In genomic region chr12:116535241-116535640, GRCh38 we compare ENCODE assay signal across 13 cellular contexts. TPM values are rescaled to one million over a fixed set of nuclear protein-coding genes. Genes with fewer than 3 reads are reported as not detected.
DNase-seq lines count a peak whose midpoint lies in the region; ATAC-seq, FAIRE-seq and TF ChIP-seq lines count a peak whose summit lies in the region.
"Had no signal": no experiment of that assay in that cellular context is flagged by ENCODE, and none has a peak within 500 bp of the region (broad histone marks: within the 10 kb centered on the region; RNA-seq: fewer than 3 reads in every experiment).

No MANE protein-coding gene starts in this region.

- no peak overlapping the region; a peak in 1 of 4 replicates for H3K9ac ChIP-seq in K562 (ENCODE audit: insufficient read depth in 1 of 2, low read depth in 2 of 2, low read length in 2 of 2)

- 32% methylated on average over 3 of the region's 5 CpGs for WGBS in K562 (ENCODE audit: insufficient coverage, low coverage, missing lambda C conversion rate)

- no peak overlapping the region for H3K4me3 ChIP-seq in K562

- TF ChIP-seq RAD21 in K562 (CRISPR knock-in tag; conservative IDR thresholded peaks at IDR 0.05 in 1 of 2, IDR thresholded peaks at IDR 0.05 in 1 of 2): no peak

- TF ChIP-seq EP300 in K562 (IDR thresholded peaks at IDR 0.05; ENCODE audit: low read length): no peak

- no TSS peak for BruUV-seq in K562 (replicated peaks; lab: Mats Ljungman, UMichigan)

- H3K36me3 ChIP-seq in K562 (ENCODE audit: control insufficient read depth, insufficient read depth, low read length): no peaks in the 10 kb centered on the region
- H3K36me3 ChIP-seq: colonic mucosa had no signal

- H3K9me1 ChIP-seq in K562 (ENCODE audit: control insufficient read depth, insufficient read depth, low read length): no peaks in the 10 kb centered on the region

- H3K4me3 Mint-ChIP-seq in activated CD8-positive, alpha-beta T cell treated with anti-CD3 and anti-CD28 coated beads for 36 hours: peak overlapping the region; percentile 68
- no peak overlapping the region for H3K4me3 Mint-ChIP-seq in activated CD8-positive, alpha-beta T cell treated with anti-CD3 and anti-CD28 coated beads, Interleukin-2, amount 10 ng/mL, durations not matched to agents 7 days and 5 days
- H3K4me3 Mint-ChIP-seq in mesothelial cell of epicardium (peak overlapping the region; percentile 70), type B pancreatic cell (peak overlapping the region; percentile 88)

- H3K4me2 ChIP-seq in K562 (ENCODE audit: insufficient read depth, low read length): no peak overlapping the region

- H2AFZ ChIP-seq in K562 (ENCODE audit: low read depth, low read length): no peak overlapping the region

- peaks cover 21 to 27% of the 10 kb centered on the region in 2 experiments for H3K4me1 ChIP-seq in K562 (replicated peaks in 1 of 2; ENCODE audit: control insufficient read depth in 2 of 2, insufficient read depth in 2 of 2, low read length in 2 of 2)

- POLR2A ChIA-PET in activated CD8-positive, alpha-beta T cell treated with anti-CD3 and anti-CD28 coated beads for 36 hours (lab: Charles Lee): no interaction called here
- POLR2A ChIA-PET in activated CD8-positive, alpha-beta T cell treated with anti-CD3 and anti-CD28 coated beads, Interleukin-2, amount 10 ng/mL, durations not matched to agents 7 days and 5 days (lab: Charles Lee): no interaction called here
- POLR2A ChIA-PET in K562 (lab: Yijun Ruan, JAX): interaction anchor here (0.6 to 1.0 kb wide), 2 partner anchors 253 to 488 kb away, joined by 3 read pairs; no protein-coding TSS in a partner anchor

- no peak for TF ChIP-seq CTCF in activated CD8-positive, alpha-beta T cell treated with anti-CD3 and anti-CD28 coated beads for 36 hours (IDR thresholded peaks at IDR 0.05)
- no peak for TF ChIP-seq CTCF in K562 (IDR thresholded peaks at IDR 0.05 in 2 of 3, conservative IDR thresholded peaks at IDR 0.05 in 1 of 3; ENCODE audit: insufficient read depth in 2 of 3, low read depth in 1 of 3, low read length in 3 of 3)
- TF ChIP-seq CTCF in mesothelial cell of epicardium (IDR thresholded peaks at IDR 0.05; ENCODE audit: unreplicated experiment): no peak
- TF ChIP-seq CTCF in type B pancreatic cell (conservative IDR thresholded peaks at IDR 0.05): no peak

- no peaks in the 10 kb centered on the region for H3K9me3 ChIP-seq in K562 (replicated peaks; ENCODE audit: control insufficient read depth, insufficient read depth, low read depth, low read length)
- H3K9me3 ChIP-seq: colonic mucosa had no signal

- H3K36me3 Mint-ChIP-seq in activated CD8-positive, alpha-beta T cell treated with anti-CD3 and anti-CD28 coated beads for 36 hours (ENCODE audit: low read depth): no peaks in the 10 kb centered on the region
- H3K36me3 Mint-ChIP-seq in activated CD8-positive, alpha-beta T cell treated with anti-CD3 and anti-CD28 coated beads, Interleukin-2, amount 10 ng/mL, durations not matched to agents 7 days and 5 days (ENCODE audit: low read depth): no peaks in the 10 kb centered on the region
- H3K36me3 Mint-ChIP-seq in mesothelial cell of epicardium (no peaks in the 10 kb centered on the region), type B pancreatic cell (no peaks in the 10 kb centered on the region)
- H3K36me3 Mint-ChIP-seq: activated CD4-positive, alpha-beta memory T cell treated with anti-CD3 and anti-CD28 coated beads for 36 hours had no signal

- TF ChIP-seq POLR2A in K562 (conservative IDR thresholded peaks at IDR 0.05): no peak

- H3K4me1 Mint-ChIP-seq in activated CD8-positive, alpha-beta T cell treated with anti-CD3 and anti-CD28 coated beads for 36 hours (ENCODE audit: low read depth): peaks cover 35% of the 10 kb centered on the region
- peaks cover 41% of the 10 kb centered on the region for H3K4me1 Mint-ChIP-seq in activated CD8-positive, alpha-beta T cell treated with anti-CD3 and anti-CD28 coated beads, Interleukin-2, amount 10 ng/mL, durations not matched to agents 7 days and 5 days (ENCODE audit: low read depth)
- H3K4me1 Mint-ChIP-seq in mesothelial cell of epicardium: peaks cover 37% of the 10 kb centered on the region
- H3K4me1 Mint-ChIP-seq in type B pancreatic cell (ENCODE audit: unreplicated experiment): peaks cover 39% of the 10 kb centered on the region

- H4K20me1 ChIP-seq in K562 (replicated peaks; ENCODE audit: control insufficient read depth, insufficient read depth, low read length): no peaks in the 10 kb centered on the region

- peaks cover 3% of the 10 kb centered on the region for H3K27me3 Mint-ChIP-seq in activated CD8-positive, alpha-beta T cell treated with anti-CD3 and anti-CD28 coated beads for 36 hours
- peaks cover 4% of the 10 kb centered on the region for H3K27me3 Mint-ChIP-seq in activated CD8-positive, alpha-beta T cell treated with anti-CD3 and anti-CD28 coated beads, Interleukin-2, amount 10 ng/mL, durations not matched to agents 7 days and 5 days (ENCODE audit: low read depth)
- no peaks in the 10 kb centered on the region for H3K27me3 Mint-ChIP-seq in mesothelial cell of epicardium (ENCODE audit: low read depth)
- peaks cover 10% of the 10 kb centered on the region for H3K27me3 Mint-ChIP-seq in type B pancreatic cell
- H3K27me3 Mint-ChIP-seq: activated CD4-positive, alpha-beta memory T cell treated with anti-CD3 and anti-CD28 coated beads for 36 hours had no signal

- ATAC-seq in activated CD8-positive, alpha-beta T cell treated with anti-CD3 and anti-CD28 coated beads for 36 hours: no peak
- no peak for ATAC-seq in activated CD8-positive, alpha-beta T cell treated with anti-CD3 and anti-CD28 coated beads, Interleukin-2, amount 10 ng/mL, durations not matched to agents 7 days and 5 days
- no peak for ATAC-seq in K562

- H3K27me3 ChIP-seq in K562 (ENCODE audit: control insufficient read depth in 2 of 2, insufficient read depth in 2 of 2, low read length in 2 of 2): no peaks in the 10 kb centered on the region
- H3K27me3 ChIP-seq: colonic mucosa had no signal

- in situ Hi-C loops in K562 (cut with MboI): no loop called here

- no peak for FAIRE-seq in K562 (lab: Jason Lieb, UNC)
- FAIRE-seq: TTC549 had no signal

- no peaks in the 10 kb centered on the region; the same call in 2 of the 3 replicates for H3K79me2 ChIP-seq in K562 (ENCODE audit: control insufficient read depth, insufficient read depth, low read length)

- H3K27ac ChIP-seq in K562 (ENCODE audit: extremely low read depth, low read depth, low read length): no peak overlapping the region
- H3K27ac ChIP-seq: colonic mucosa had no signal

- H3K27ac Mint-ChIP-seq in activated CD8-positive, alpha-beta T cell treated with anti-CD3 and anti-CD28 coated beads for 36 hours: no peak overlapping the region
- H3K27ac Mint-ChIP-seq in activated CD8-positive, alpha-beta T cell treated with anti-CD3 and anti-CD28 coated beads, Interleukin-2, amount 10 ng/mL, durations not matched to agents 7 days and 5 days: no peak overlapping the region
- H3K27ac Mint-ChIP-seq in mesothelial cell of epicardium (peak overlapping the region; percentile 97), type B pancreatic cell (peak overlapping the region; percentile 46)
- H3K27ac Mint-ChIP-seq: activated CD4-positive, alpha-beta memory T cell treated with anti-CD3 and anti-CD28 coated beads for 36 hours had no signal

- intact Hi-C loops in activated CD8-positive, alpha-beta T cell treated with anti-CD3 and anti-CD28 coated beads for 36 hours (cut with micrococcal nuclease): no loop called here
- intact Hi-C loops in K562 (cut with micrococcal nuclease): no loop called here

- CTCF ChIA-PET in activated CD8-positive, alpha-beta T cell treated with anti-CD3 and anti-CD28 coated beads for 36 hours (lab: Charles Lee): no interaction called here
- CTCF ChIA-PET in activated CD8-positive, alpha-beta T cell treated with anti-CD3 and anti-CD28 coated beads, Interleukin-2, amount 10 ng/mL, durations not matched to agents 7 days and 5 days (lab: Charles Lee): no interaction called here
- CTCF ChIA-PET in K562 (lab: Yijun Ruan, JAX; ENCODE audit: low intra/inter-chr PET ratio): no interaction called here

- no peaks in the 10 kb centered on the region for H3K9me3 Mint-ChIP-seq in activated CD8-positive, alpha-beta T cell treated with anti-CD3 and anti-CD28 coated beads for 36 hours
- H3K9me3 Mint-ChIP-seq in activated CD8-positive, alpha-beta T cell treated with anti-CD3 and anti-CD28 coated beads, Interleukin-2, amount 10 ng/mL, durations not matched to agents 7 days and 5 days (ENCODE audit: insufficient read depth): no peaks in the 10 kb centered on the region
- H3K9me3 Mint-ChIP-seq in mesothelial cell of epicardium (no peaks in the 10 kb centered on the region), type B pancreatic cell (no peaks in the 10 kb centered on the region)
- H3K9me3 Mint-ChIP-seq: activated CD4-positive, alpha-beta memory T cell treated with anti-CD3 and anti-CD28 coated beads for 36 hours had no signal

- DNase-seq in activated CD8-positive, alpha-beta T cell treated with anti-CD3 and anti-CD28 coated beads for 36 hours: no peak
- DNase-seq in activated CD8-positive, alpha-beta T cell treated with anti-CD3 and anti-CD28 coated beads, Interleukin-2, amount 10 ng/mL, durations not matched to agents 7 days and 5 days: no peak
- DNase-seq in K562 (ENCODE audit: extremely low read depth in 1 of 4, low spot score in 3 of 4) (no peak), mesothelial cell of epicardium (ENCODE audit: low spot score in 2 of 2, unreplicated experiment in 2 of 2) (no peak), type B pancreatic cell (ENCODE audit: extremely low spot score, unreplicated experiment) (no peak), H4 (ENCODE audit: low spot score) (no peak), NCI-H526 treated with DMSO at 0.1 percent for 48 hours (lab: John Stamatoyannopoulos, UW) (no peak), C1 segment of cervical spinal cord (lab: John Stamatoyannopoulos, UW) (no peak)
- DNase-seq: 8988T; activated CD4-positive, alpha-beta memory T cell treated with anti-CD3 and anti-CD28 coated beads for 36 hours; colonic mucosa; NCI-H1436 had no signal

RNA-seq across cellular contexts. Expression of gene MAP1LC3B2, which starts 23.9 kb away (rescaled TPM):
- 1 to 10 TPM; 1.9 to 3.1 TPM for total RNA-seq in activated CD8-positive, alpha-beta T cell treated with anti-CD3 and anti-CD28 coated beads for 36 hours
- total RNA-seq in activated CD8-positive, alpha-beta T cell treated with anti-CD3 and anti-CD28 coated beads, Interleukin-2, amount 10 ng/mL, durations not matched to agents 7 days and 5 days: 1 to 10 TPM; 1.3 to 1.7 TPM
- total RNA-seq in K562 (2011; cell fraction: chromatin; rRNA removed; ENCODE audit: low replicate concordance): 2.1 and 3.8 TPM in 2 replicates
- total RNA-seq in K562 (2011; cell fraction: nucleolus; rRNA removed): 1.3 and 1.7 TPM in 2 replicates
- total RNA-seq in K562 (2011; cell fraction: nucleoplasm; rRNA removed): 2.2 and 4.4 TPM in 2 replicates
- total RNA-seq in K562 (2014; rRNA removed) (not detected in 2 replicates), K562 (2014; rRNA removed; fragmentation: Illumina TruSeq; extraction: Trizol) (0.76 and 0.96 TPM in 2 replicates), K562 (2015; rRNA removed; fragmentation: Illumina TruSeq; extraction: Trizol) (0.53 TPM in 1 of 2 replicates, not detected in the other), K562 (2021) (1.7 and 2.0 TPM in 2 replicates), mesothelial cell of epicardium (4.5 to 7.1 TPM (median 5.4 TPM) in 3 replicates), type B pancreatic cell (ENCODE audit: low replicate concordance) (1.0 TPM in 1 of 2 replicates, not detected in the other)
- polyA plus RNA-seq in K562 (2011; rRNA removed) (2.8 and 4.0 TPM in 2 replicates), K562 (2014; fragmentation: Illumina TruSeq; extraction: Trizol) (0.80 and 1.5 TPM in 2 replicates), K562 (2014; fragmentation: Nextera tagmentation; extraction: Ambion mirVana) (under 1 TPM; 0.55 to 0.63 TPM), K562 (2014; rRNA removed) (0.53 and 1.4 TPM in 2 replicates)
- polyA plus RNA-seq in K562 (2011; cell fraction: cytosol; rRNA removed): 0.18 and 0.71 TPM in 2 replicates
- polyA plus RNA-seq in K562 (2011; cell fraction: nucleus; rRNA removed): 2.7 and 4.3 TPM in 2 replicates
- polyA plus RNA-seq in K562 (2012): 2.8 and 6.9 TPM in 2 replicates
- 1.8 and 2.2 TPM in 2 replicates for polyA minus RNA-seq in K562 (2011; rRNA and poly(A)+ RNA removed)
- polyA minus RNA-seq in K562 (2011; cell fraction: cytosol; rRNA and poly(A)+ RNA removed): not detected in 2 replicates
- polyA minus RNA-seq in K562 (2011; cell fraction: nucleus; rRNA and poly(A)+ RNA removed): not detected in 2 replicates
- 0.41 and 1.6 TPM in 2 replicates for total RNA-seq in H4 (2014; rRNA removed; shearing (Covaris generic))

Comparison
In these comparisons a context has a peak if more than half of its experiments do, and no peak if none do; other contexts are left out.
1. H3K27ac Mint-ChIP-seq: peak in mesothelial cell of epicardium (single experiment) and type B pancreatic cell (single experiment); none in activated CD8-positive, alpha-beta T cell treated with anti-CD3 and anti-CD28 coated beads for 36 hours (single experiment) and activated CD8-positive, alpha-beta T cell treated with anti-CD3 and anti-CD28 coated beads, Interleukin-2, amount 10 ng/mL, durations not matched to agents 7 days and 5 days (single experiment).